ENCODE assay signal across 18 cellular contexts in genomic region chr6:40891686-40892085, GRCh38.
"Had no signal": no experiment of that assay in that cellular context is flagged by ENCODE, and none has a peak within 500 bp of the region (broad histone marks: within the 10 kb centered on the region; RNA-seq: fewer than 3 reads in every experiment).

No MANE protein-coding gene starts in this region.

- H3K36me3 ChIP-seq: MG63 had no signal

- DNase-seq: activated B cell treated with CpG ODN at 0.5 μM for 24 hours; activated CD4-positive, alpha-beta T cell treated with anti-CD3 and anti-CD28 coated beads for 36 hours; activated CD8-positive, alpha-beta memory T cell treated with anti-CD3 and anti-CD28 coated beads, Interleukin-2, amount 50 U/mL, for 4 hours; activated CD8-positive, alpha-beta T cell treated with anti-CD3 and anti-CD28 coated beads for 36 hours; activated effector memory CD4-positive, alpha-beta T cell treated with Interleukin-2 at 50 U/mL for 16 hours; activated naive CD4-positive, alpha-beta T cell; activated T-cell treated with anti-CD3 and anti-CD28 coated beads, Interleukin-2, amount 50 U/mL, for 1 hour; aorta; MG63; MV-4-11; NCI-H1092 treated with DMSO at 0.1 percent for 48 hours; NCI-H1436 treated with DMSO at 0.1 percent for 48 hours; NCI-H187 treated with DMSO at 0.1 percent for 48 hours; NCI-H2081 treated with DMSO at 0.1 percent for 48 hours; NCI-H510A treated with DMSO at 0.1 percent for 48 hours; SHP77 treated with DMSO at 0.1 percent for 48 hours; T-helper 2 cell; T1000 had no signal

- ATAC-seq: activated CD4-positive, alpha-beta T cell treated with anti-CD3 and anti-CD28 coated beads for 36 hours; activated CD8-positive, alpha-beta T cell treated with anti-CD3 and anti-CD28 coated beads for 36 hours had no signal

- H3K9me3 ChIP-seq: MG63 had no signal

- H3K27me3 ChIP-seq: MG63 had no signal

- H3K4me3 ChIP-seq: MG63 had no signal
